ENCODE assay signal across 8 cellular contexts in genomic region chr6:162727347-162728176, GRCh38. TPM values are rescaled to one million over a fixed set of nuclear protein-coding genes. Genes with fewer than 3 reads are reported as not detected.
DNase-seq lines count a peak whose midpoint lies in the region; ATAC-seq and TF ChIP-seq lines count a peak whose summit lies in the region.

Gene PACRG (plus strand): TSS chr6:162727974.
Gene PRKN (minus strand): TSS chr6:162727766.

- peak; percentile 82 for TF ChIP-seq EP300 in neural cell (conservative IDR thresholded peaks at IDR 0.05; ENCODE audit: poor library complexity, severe bottlenecking)

- H3K4me2 ChIP-seq in neural cell (ENCODE audit: low read length) = peak within 1 kb of the TSS; percentile 62

- H3K4me3 ChIP-seq in neural cell (ENCODE audit: low read length) = peak within 1 kb of the TSS; percentile 83

- H3K4me3 Mint-ChIP-seq in stimulated activated naive CD8-positive, alpha-beta T cell treated with anti-CD3 and anti-CD28 coated beads, Interleukin-15, Interleukin-2, amounts not matched to agents 100 ng/mL and 50 ng/mL, for 24 hours = peak within 1 kb of the TSS; percentile 83

- H3K27me3 ChIP-seq in foreskin keratinocyte (no peaks in the 10 kb centered on the region), neural cell (ENCODE audit: insufficient read depth, low read depth, low read length) (no peaks in the 10 kb centered on the region)

- H3K4me1 ChIP-seq in foreskin keratinocyte = no peaks in the 10 kb centered on the region

- H3K9ac ChIP-seq in neural cell (ENCODE audit: low read length) = peak within 1 kb of the TSS; percentile 82

- peak within 1 kb of the TSS; percentile 81 for H2AFZ ChIP-seq in neural cell (ENCODE audit: low read depth, low read length)

- peak; percentile 91 for DNase-seq in DMS53 treated with DMSO at 0.1 percent for 48 hours (lab: John Stamatoyannopoulos, UW; ENCODE audit: unreplicated experiment)
- peak; percentile 76 for DNase-seq in SIG-M5 (lab: John Stamatoyannopoulos, UW)
- peak; percentile 91 to 98 (median 96) for DNase-seq in activated naive CD4-positive, alpha-beta T cell (lab: John Stamatoyannopoulos, UW)
- DNase-seq in foreskin keratinocyte = peak; percentile 83 to 94

- peak within 1 kb of the TSS; percentile 26 for H3K27ac ChIP-seq in KOPT-K1 (ENCODE audit: low read depth, low read length, poor library complexity, severe bottlenecking)
- H3K27ac ChIP-seq in foreskin keratinocyte = no peak within 1 kb of the TSS
- H3K27ac ChIP-seq in neural cell (ENCODE audit: low read length) = peak within 1 kb of the TSS; percentile 82

- H4K20me1 ChIP-seq in neural cell (ENCODE audit: insufficient read depth) = no peaks in the 10 kb centered on the region

- TF ChIP-seq CTCF in foreskin keratinocyte (conservative IDR thresholded peaks at IDR 0.05) (peak; percentile 17), neural cell (IDR thresholded peaks at IDR 0.05; ENCODE audit: poor library complexity, severe bottlenecking) (peak; percentile 26)

- H3K36me3 ChIP-seq in KOPT-K1 (ENCODE audit: insufficient read depth, low read length) (no peaks in the 10 kb centered on the region), neural cell (ENCODE audit: insufficient read depth, low read length) (no peaks in the 10 kb centered on the region)

- no peaks in the 10 kb centered on the region for H3K9me2 ChIP-seq in neural cell (ENCODE audit: insufficient read depth, low read length)

- no peaks in the 10 kb centered on the region for H3K9me3 ChIP-seq in KOPT-K1 (ENCODE audit: insufficient read depth, low read length, poor library complexity, severe bottlenecking)
- H3K9me3 ChIP-seq in neural cell (ENCODE audit: low read length) = no peaks in the 10 kb centered on the region

- ATAC-seq in GM21825 (IDR thresholded peaks at IDR 0.05; ENCODE audit: unreplicated experiment) (peak; percentile 98), foreskin keratinocyte (peak; percentile 98)

- H3K79me2 ChIP-seq in neural cell (replicated peaks; ENCODE audit: insufficient read depth, low read length) = no peaks in the 10 kb centered on the region

- peak; percentile 66 for TF ChIP-seq RAD21 in neural cell (conservative IDR thresholded peaks at IDR 0.05)

- no peaks in the 10 kb centered on the region for H3K36me3 Mint-ChIP-seq in stimulated activated naive CD8-positive, alpha-beta T cell treated with anti-CD3 and anti-CD28 coated beads, Interleukin-15, Interleukin-2, amounts not matched to agents 100 ng/mL and 50 ng/mL, for 24 hours (ENCODE audit: low read depth)

- peak within 1 kb of the TSS; percentile 90 for H3K27ac Mint-ChIP-seq in stimulated activated naive CD8-positive, alpha-beta T cell treated with anti-CD3 and anti-CD28 coated beads, Interleukin-15, Interleukin-2, amounts not matched to agents 100 ng/mL and 50 ng/mL, for 24 hours

- H3K4me1 Mint-ChIP-seq in stimulated activated naive CD8-positive, alpha-beta T cell treated with anti-CD3 and anti-CD28 coated beads, Interleukin-15, Interleukin-2, amounts not matched to agents 100 ng/mL and 50 ng/mL, for 24 hours (ENCODE audit: low read depth) = peaks cover 19% of the 10 kb centered on the region

- H3K27me3 Mint-ChIP-seq in stimulated activated naive CD8-positive, alpha-beta T cell treated with anti-CD3 and anti-CD28 coated beads, Interleukin-15, Interleukin-2, amounts not matched to agents 100 ng/mL and 50 ng/mL, for 24 hours = no peaks in the 10 kb centered on the region

- H3K9me3 Mint-ChIP-seq in stimulated activated naive CD8-positive, alpha-beta T cell treated with anti-CD3 and anti-CD28 coated beads, Interleukin-15, Interleukin-2, amounts not matched to agents 100 ng/mL and 50 ng/mL, for 24 hours = no peaks in the 10 kb centered on the region

- H3F3A ChIP-seq in neural cell (ENCODE audit: insufficient read depth, low read length, poor library complexity, severe bottlenecking) = no peaks in the 10 kb centered on the region

TF ChIP-seq in neural cell, 6 proteins besides CTCF, POLR2A, EP300 and RAD21:
- TF ChIP-seq SMC3 (conservative IDR thresholded peaks at IDR 0.05; ENCODE audit: poor library complexity) (peak; percentile 66), POLR2AphosphoS5 (IDR thresholded peaks at IDR 0.05) (peak; percentile 81), MXI1 (conservative IDR thresholded peaks at IDR 0.05; ENCODE audit: poor library complexity, severe bottlenecking) (peak; percentile 56), TAF1 (IDR thresholded peaks at IDR 0.05; ENCODE audit: low read depth) (no peak), EZH2 (IDR thresholded peaks at IDR 0.05; ENCODE audit: borderline replicate concordance, insufficient read depth, low read length, poor library complexity, severe bottlenecking) (no peak), REST (IDR thresholded peaks at IDR 0.05; ENCODE audit: borderline replicate concordance) (no peak)

RNA-seq across cellular contexts. Expression of gene PACRG, which starts in this region (rescaled TPM):
- total RNA-seq in foreskin keratinocyte = not detected in 2 replicates
- polyA plus RNA-seq in foreskin keratinocyte = not detected in 2 replicates
- 6.9 and 16.6 TPM in 2 replicates for polyA plus RNA-seq in neural cell
- polyA minus RNA-seq in neural cell = 8.8 and 13.9 TPM in 2 replicates

RNA-seq across cellular contexts. Expression of gene PRKN, which starts in this region (rescaled TPM):
- 0.25 and 0.51 TPM in 2 replicates for total RNA-seq in foreskin keratinocyte
- polyA plus RNA-seq in foreskin keratinocyte = 0.04 and 0.15 TPM in 2 replicates
- polyA plus RNA-seq in neural cell = 1.2 and 3.4 TPM in 2 replicates
- 6.3 and 8.7 TPM in 2 replicates for polyA minus RNA-seq in neural cell

Comparison
In these comparisons a context has a peak if more than half of its experiments do, and no peak if none do; other contexts are left out.
1. Peak in DNase-seq and ATAC-seq in foreskin keratinocyte; RNA of the genes that start here not detected or under 1 TPM.